15 cellular contexts compared by ENCODE assay signal in the genomic region with DNA sequence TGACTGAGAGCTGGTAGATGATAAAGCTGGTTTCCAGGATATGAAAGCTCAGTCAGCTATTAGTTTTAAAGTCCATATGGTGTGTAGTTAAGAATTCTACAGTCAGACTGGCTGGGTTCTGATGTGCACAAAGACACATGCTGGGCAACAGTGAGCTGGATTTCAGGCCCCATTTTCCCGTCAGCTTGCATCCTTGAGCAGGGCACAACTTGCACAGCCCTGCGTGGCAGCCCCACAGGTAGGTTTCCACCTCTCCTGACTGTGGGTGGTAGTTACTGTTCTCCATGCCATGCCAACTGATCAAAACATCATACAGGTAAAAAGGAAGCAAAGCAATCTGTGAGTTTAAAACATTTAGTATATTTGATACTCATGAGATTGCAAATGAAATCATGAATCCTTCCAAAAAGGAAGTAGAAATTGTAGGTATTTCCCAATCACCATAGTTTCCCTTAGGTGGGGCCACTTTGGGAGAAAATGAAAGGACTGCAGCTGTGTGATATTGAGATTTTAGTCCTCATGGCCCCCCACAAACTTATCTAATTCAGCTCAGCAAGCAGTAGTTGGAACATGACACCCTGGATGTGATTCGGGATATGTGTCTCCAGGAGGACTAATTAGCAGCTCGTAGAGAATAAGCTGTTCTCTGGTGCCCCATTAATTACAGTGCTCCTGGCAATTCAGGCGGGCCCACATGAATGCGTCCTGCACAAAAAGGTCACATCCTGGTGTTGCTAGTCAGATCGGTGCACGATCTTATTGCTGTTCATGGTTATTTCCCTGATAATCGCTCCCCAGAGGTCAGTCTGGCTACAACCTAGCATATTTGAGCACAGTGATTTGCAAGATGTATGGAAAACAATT. TPM values are rescaled to one million over a fixed set of nuclear protein-coding genes. Genes with fewer than 3 reads are reported as not detected.
DNase-seq lines count a peak whose midpoint lies in the region; ATAC-seq, FAIRE-seq and TF ChIP-seq lines count a peak whose summit lies in the region.
"Had no signal": no experiment of that assay in that cellular context is flagged by ENCODE, and none has a peak within 500 bp of the region (broad histone marks: within the 10 kb centered on the region; RNA-seq: fewer than 3 reads in every experiment).

No MANE protein-coding gene starts in this region.

- DNase-seq in DMS 273 treated with DMSO at 0.1 percent for 48 hours (lab: John Stamatoyannopoulos, UW) (peak; percentile 69), NT2/D1 (ENCODE audit: low read depth, low spot score) (no peak), keratinocyte (ENCODE audit: low read depth, low spot score) (no peak), T1000 (lab: John Stamatoyannopoulos, UW) (no peak), T-helper 17 cell (no peak)
- no peak for DNase-seq in activated CD4-positive, alpha-beta T cell treated with anti-CD3 and anti-CD28 coated beads, Interleukin-2, amount 10 ng/mL, durations not matched to agents 24 days and 14 days
- no peak for DNase-seq in stimulated activated CD4-positive, alpha-beta T cell treated with anti-CD3 and anti-CD28 coated beads, Interleukin-2, amount 100 ng/mL, for 48 hours
- DNase-seq: foreskin melanocyte; naive thymus-derived CD8-positive, alpha-beta T cell; NCI-H1092 treated with DMSO at 0.1 percent for 48 hours had no signal

- no peaks in the 10 kb centered on the region for H3K36me3 Mint-ChIP-seq in activated CD4-positive, alpha-beta T cell treated with anti-CD3 and anti-CD28 coated beads, Interleukin-2, amount 10 ng/mL, durations not matched to agents 24 days and 14 days (ENCODE audit: low read depth)
- H3K36me3 Mint-ChIP-seq in T-helper 17 cell (ENCODE audit: low read depth) = peaks cover 2% of the 10 kb centered on the region
- H3K36me3 Mint-ChIP-seq: naive thymus-derived CD8-positive, alpha-beta T cell had no signal

- H3K79me2 ChIP-seq in keratinocyte (ENCODE audit: control insufficient read depth, insufficient read depth, low read length) = no peaks in the 10 kb centered on the region

- H3K4me1 Mint-ChIP-seq in activated CD4-positive, alpha-beta T cell treated with anti-CD3 and anti-CD28 coated beads, Interleukin-2, amount 10 ng/mL, durations not matched to agents 24 days and 14 days = no peaks in the 10 kb centered on the region
- peaks cover 3% of the 10 kb centered on the region for H3K4me1 Mint-ChIP-seq in T-helper 17 cell

- H3K36me3 ChIP-seq in NT2/D1 (ENCODE audit: insufficient read depth, insufficient read length, low read length) = no peaks in the 10 kb centered on the region
- H3K36me3 ChIP-seq in keratinocyte (ENCODE audit: control insufficient read depth in 2 of 2, extremely low read depth in 1 of 2, insufficient read depth in 2 of 2, low read length in 2 of 2) = no peaks in the 10 kb centered on the region
- H3K36me3 ChIP-seq: BLaER1 had no signal

- H3K9ac ChIP-seq in NT2/D1 (ENCODE audit: insufficient read length, low read depth) (peak overlapping the region; percentile 24), keratinocyte (ENCODE audit: control insufficient read depth, extremely low read depth, insufficient read depth, low read length) (no peak overlapping the region)
- H3K9ac ChIP-seq: BLaER1 had no signal

- peak overlapping the region; percentile 31 for H2AFZ ChIP-seq in keratinocyte (ENCODE audit: control insufficient read depth, low read length)

- H3K9me1 ChIP-seq in keratinocyte (ENCODE audit: control insufficient read depth, extremely low read depth, insufficient read depth, low read length) = no peaks in the 10 kb centered on the region

- no peak overlapping the region for H3K4me3 ChIP-seq in NT2/D1 (ENCODE audit: insufficient read length, low read depth)
- H3K4me3 ChIP-seq in keratinocyte (ENCODE audit: control insufficient read depth in 2 of 3, extremely low read depth in 1 of 3, insufficient read depth in 2 of 3, low read depth in 1 of 3, low read length in 3 of 3) = no peak overlapping the region
- H3K4me3 ChIP-seq: BLaER1 had no signal

- peak; percentile 36 for FAIRE-seq in keratinocyte (lab: Jason Lieb, UNC)
- FAIRE-seq: G401.6 had no signal

- H3K4me2 ChIP-seq in keratinocyte (ENCODE audit: control insufficient read depth, extremely low read depth, insufficient read depth, low read depth, low read length) = peak overlapping the region; percentile 30
- H3K4me2 ChIP-seq: BLaER1 had no signal

- intact Hi-C loops in activated CD4-positive, alpha-beta T cell treated with anti-CD3 and anti-CD28 coated beads, Interleukin-2, amount 10 ng/mL, durations not matched to agents 24 days and 14 days (cut with micrococcal nuclease) = no loop called here

- H3K27me3 ChIP-seq in NT2/D1 (ENCODE audit: insufficient read depth, insufficient read length) (peaks cover 8% of the 10 kb centered on the region), keratinocyte (ENCODE audit: control insufficient read depth, extremely low read depth, insufficient read depth, low read length) (no peaks in the 10 kb centered on the region)
- H3K27me3 ChIP-seq: BLaER1 had no signal

- no peak overlapping the region for H3K27ac Mint-ChIP-seq in activated CD4-positive, alpha-beta T cell treated with anti-CD3 and anti-CD28 coated beads, Interleukin-2, amount 10 ng/mL, durations not matched to agents 24 days and 14 days
- no peak overlapping the region for H3K27ac Mint-ChIP-seq in T-helper 17 cell
- H3K27ac Mint-ChIP-seq: activated T-helper 1 cell treated with anti-CD3 and anti-CD28 coated beads, Interleukin-12 subunit alpha, Interleukin-12 subunit beta, Interleukin-2, Interleukin-4 antibody, amounts not matched to agents 30 ng/mL and 10 ng/mL and 1 ng/mL, durations not matched to agents 14 hours and 24 hours and 36 hours; naive thymus-derived CD8-positive, alpha-beta T cell had no signal

- H3K4me1 ChIP-seq in NT2/D1 (ENCODE audit: insufficient read depth, insufficient read length) (peaks cover 2% of the 10 kb centered on the region), keratinocyte (ENCODE audit: control insufficient read depth, extremely low read depth, insufficient read depth, low read length) (no peaks in the 10 kb centered on the region)
- H3K4me1 ChIP-seq: BLaER1 had no signal

- no peaks in the 10 kb centered on the region for H3K27me3 Mint-ChIP-seq in activated CD4-positive, alpha-beta T cell treated with anti-CD3 and anti-CD28 coated beads, Interleukin-2, amount 10 ng/mL, durations not matched to agents 24 days and 14 days
- peaks cover 10% of the 10 kb centered on the region for H3K27me3 Mint-ChIP-seq in T-helper 17 cell

- H3K4me3 Mint-ChIP-seq in activated CD4-positive, alpha-beta T cell treated with anti-CD3 and anti-CD28 coated beads, Interleukin-2, amount 10 ng/mL, durations not matched to agents 24 days and 14 days = no peak overlapping the region
- no peak overlapping the region for H3K4me3 Mint-ChIP-seq in T-helper 17 cell
- H3K4me3 Mint-ChIP-seq: activated T-helper 1 cell treated with anti-CD3 and anti-CD28 coated beads, Interleukin-12 subunit alpha, Interleukin-12 subunit beta, Interleukin-2, Interleukin-4 antibody, amounts not matched to agents 30 ng/mL and 10 ng/mL and 1 ng/mL, durations not matched to agents 14 hours and 24 hours and 36 hours; naive thymus-derived CD8-positive, alpha-beta T cell had no signal

- no peak overlapping the region for H3K27ac ChIP-seq in keratinocyte (ENCODE audit: control insufficient read depth, insufficient read depth, low read length)
- H3K27ac ChIP-seq: BLaER1 had no signal

- no peaks in the 10 kb centered on the region for H3K9me3 Mint-ChIP-seq in activated CD4-positive, alpha-beta T cell treated with anti-CD3 and anti-CD28 coated beads, Interleukin-2, amount 10 ng/mL, durations not matched to agents 24 days and 14 days
- H3K9me3 Mint-ChIP-seq: activated T-helper 1 cell treated with anti-CD3 and anti-CD28 coated beads, Interleukin-12 subunit alpha, Interleukin-12 subunit beta, Interleukin-2, Interleukin-4 antibody, amounts not matched to agents 30 ng/mL and 10 ng/mL and 1 ng/mL, durations not matched to agents 14 hours and 24 hours and 36 hours; naive thymus-derived CD8-positive, alpha-beta T cell had no signal

- TF ChIP-seq CTCF in keratinocyte (optimal IDR thresholded peaks at IDR 0.05 in 1 of 3, IDR thresholded peaks at IDR 0.05 in 1 of 3, conservative IDR thresholded peaks at IDR 0.05 in 1 of 3; ENCODE audit: extremely low read depth in 1 of 3, insufficient read depth in 2 of 3, low read length in 3 of 3) = no peak

- dilution Hi-C loops in keratinocyte (cut with MboI; ENCODE audit: extremely low pct_ligation_motif_present, low sequenced_read_pairs) = no loop called here

- ATAC-seq in HG03354 (IDR thresholded peaks at IDR 0.05; ENCODE audit: poor library complexity, severe bottlenecking, unreplicated experiment) (peak; percentile 37), T-helper 17 cell (no peak)
- ATAC-seq: naive thymus-derived CD8-positive, alpha-beta T cell; sciatic nerve had no signal

- H3K9me3 ChIP-seq in NT2/D1 (ENCODE audit: insufficient read depth, low read length) = no peaks in the 10 kb centered on the region
- no peaks in the 10 kb centered on the region for H3K9me3 ChIP-seq in keratinocyte (ENCODE audit: control insufficient read depth, low read depth, low read length)
- no peaks in the 10 kb centered on the region for H3K9me3 ChIP-seq in T-helper 17 cell (ENCODE audit: control insufficient read depth, low read length, poor library complexity, severe bottlenecking)
- H3K9me3 ChIP-seq: BLaER1 had no signal

- no peaks in the 10 kb centered on the region for H4K20me1 ChIP-seq in keratinocyte (ENCODE audit: control insufficient read depth, extremely low read depth, insufficient read depth, low read length)
- H4K20me1 ChIP-seq: BLaER1 had no signal

RNA-seq across cellular contexts. Expression of a gene that starts 42.4 kb away (rescaled TPM):
- polyA plus RNA-seq in keratinocyte = 12.6 to 25.9 TPM (median 14.0 TPM) in 3 replicates
- polyA plus RNA-seq in keratinocyte (2011; ENCODE audit: low read depth) = 7.3 TPM
- 12.0 and 18.6 TPM in 2 replicates for polyA plus RNA-seq in keratinocyte (2011; cell fraction: cytosol; rRNA removed)
- 34.7 and 42.0 TPM in 2 replicates for polyA plus RNA-seq in keratinocyte (2011; cell fraction: nucleus; rRNA removed)
- polyA plus RNA-seq in keratinocyte (2012; ENCODE audit: low replicate concordance) = 23.3 and 40.5 TPM in 2 replicates
- polyA minus RNA-seq in keratinocyte = 47.5 to 94.3 TPM (median 49.5 TPM) in 3 replicates
- 51.2 TPM for polyA minus RNA-seq in keratinocyte (2011; cell fraction: cytosol; rRNA and poly(A)+ RNA removed)
- polyA minus RNA-seq in keratinocyte (2011; cell fraction: nucleus; rRNA and poly(A)+ RNA removed) = 68.3 and 112 TPM in 2 replicates
- 21.3 and 25.3 TPM in 2 replicates for total RNA-seq in activated CD4-positive, alpha-beta T cell treated with anti-CD3 and anti-CD28 coated beads, Interleukin-2, amount 10 ng/mL, durations not matched to agents 24 days and 14 days
- 10 to 100 TPM; 23.3 to 24.0 TPM for total RNA-seq in T-helper 17 cell
